Comparison of ENCODE assay signal across 8 cellular contexts in the genomic region with DNA sequence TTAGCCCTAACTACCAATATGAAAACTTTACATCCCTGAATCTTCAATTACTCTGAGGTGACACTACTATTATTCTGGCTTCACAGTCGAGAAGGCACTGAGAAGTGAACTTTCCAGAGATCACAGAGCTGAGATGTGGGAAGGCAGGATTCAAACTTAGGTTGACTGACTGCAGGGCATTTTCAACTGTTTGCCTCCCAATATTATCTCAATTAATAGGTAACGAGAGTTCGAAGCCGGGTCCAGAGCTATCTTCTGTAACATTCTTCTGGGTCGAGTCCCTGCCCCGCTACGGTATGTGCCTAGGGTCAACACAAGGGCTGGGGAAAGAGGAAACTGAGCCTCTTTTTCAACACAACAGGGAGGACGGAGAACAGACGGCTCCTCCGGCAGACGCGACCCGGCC. TPM values are rescaled to one million over a fixed set of nuclear protein-coding genes. Genes with fewer than 3 reads are reported as not detected.
DNase-seq lines count a peak whose midpoint lies in the region; TF ChIP-seq lines count a peak whose summit lies in the region.

No MANE protein-coding gene starts in this region.

- H3K9ac ChIP-seq in GM23248: peak overlapping the region; percentile 94

- intact Hi-C loops in A673 (cut with micrococcal nuclease; ENCODE audit: unreplicated experiment) (no loop called here), lower leg skin (cut with DNase I; ENCODE audit: low total_unique reads) (no loop called here), uterus (cut with DNase I; ENCODE audit: low total_unique reads) (no loop called here)

- POLR2A ChIA-PET in A673 (lab: Charles Lee; ENCODE audit: low non-redundant PET): no interaction called here

- H3K4me3 ChIP-seq in A673 (ENCODE audit: low read depth, low read length, poor library complexity, severe bottlenecking) (peak overlapping the region; percentile 65), GM23248 (peak overlapping the region; percentile 87), lower leg skin (ENCODE audit: low read depth, poor library complexity, severe bottlenecking) (peak overlapping the region; percentile 82), uterus (peak overlapping the region; percentile 91 to 95)

- TF ChIP-seq POLR2A in lower leg skin (IDR thresholded peaks at IDR 0.05): no peak
- no peak for TF ChIP-seq POLR2A in uterus (IDR thresholded peaks at IDR 0.05)

- in situ Hi-C loops in GM23248 (cut with MboI): no loop called here

- CTCF ChIA-PET in A673 (lab: Charles Lee): interaction anchor here (0.6 kb wide), 1 partner anchor 205 kb away, joined by 3 read pairs; no protein-coding TSS in a partner anchor

- TF ChIP-seq CTCF in A673 (conservative IDR thresholded peaks at IDR 0.05; ENCODE audit: low read depth, low read length) (no peak), lower leg skin (IDR thresholded peaks at IDR 0.05) (no peak), uterus (IDR thresholded peaks at IDR 0.05) (no peak)

- WGBS in GM23248 (ENCODE audit: low coverage in 1 of 2, low lambda C conversion rate in 2 of 2, missing lambda C conversion rate in 2 of 2), 2 experiments: 1 to 2% methylated on average over 13 of the region's 13 CpGs
- WGBS in adipose tissue, 3 donors: 0% methylated on average over 13 of the region's 13 CpGs
- 0 to 1% methylated on average over 13 of the region's 13 CpGs for WGBS in lower leg skin, 2 donors

- H3K36me3 ChIP-seq in A673 (ENCODE audit: insufficient read depth, low read length, poor library complexity, severe bottlenecking): no peaks in the 10 kb centered on the region
- H3K36me3 ChIP-seq in GM23248 (ENCODE audit: low read depth): no peaks in the 10 kb centered on the region
- no peaks in the 10 kb centered on the region for H3K36me3 ChIP-seq in uterus

- no peaks in the 10 kb centered on the region for H3K27me3 ChIP-seq in A673 (replicated peaks; ENCODE audit: insufficient read depth, low read depth, low read length, poor library complexity)
- no peaks in the 10 kb centered on the region for H3K27me3 ChIP-seq in GM23248 (replicated peaks; ENCODE audit: insufficient read depth)
- no peaks in the 10 kb centered on the region for H3K27me3 ChIP-seq in uterus

- peak overlapping the region; percentile 92 for H2AFZ ChIP-seq in GM23248

- no peaks in the 10 kb centered on the region for H3K9me2 ChIP-seq in GM23248 (ENCODE audit: insufficient read depth)

- BruUV-seq in A673 (replicated peaks; lab: Mats Ljungman, UMichigan): no TSS peak

- H4K20me1 ChIP-seq in GM23248 (ENCODE audit: insufficient read depth): no peaks in the 10 kb centered on the region

- H3K9me3 ChIP-seq in A673 (ENCODE audit: low read depth, low read length, poor library complexity, severe bottlenecking): no peaks in the 10 kb centered on the region
- no peaks in the 10 kb centered on the region for H3K9me3 ChIP-seq in GM23248 (ENCODE audit: low read depth)
- H3K9me3 ChIP-seq in uterus: no peaks in the 10 kb centered on the region

- H3K79me2 ChIP-seq in GM23248 (ENCODE audit: insufficient read depth): peaks cover 52% of the 10 kb centered on the region

- H3F3A ChIP-seq in GM23248 (ENCODE audit: insufficient read depth): peaks cover 4% of the 10 kb centered on the region; the same call in 1 of the 2 replicates

- H3K27ac ChIP-seq in A673 (ENCODE audit: low read depth, low read length, poor library complexity, severe bottlenecking) (peak overlapping the region; percentile 99), GM23248 (peak overlapping the region; percentile 94), adipose tissue (ENCODE audit: low read depth, low read length) (peak overlapping the region; percentile 100), uterus (peak overlapping the region; percentile 98)

- H3K4me2 ChIP-seq in GM23248 (ENCODE audit: unreplicated experiment): peak overlapping the region; percentile 79

- peaks cover 11% of the 10 kb centered on the region for H3K4me1 ChIP-seq in A673 (ENCODE audit: insufficient read depth, low read length, poor library complexity, severe bottlenecking)
- H3K4me1 ChIP-seq in GM23248 (ENCODE audit: insufficient read depth): peaks cover 17% of the 10 kb centered on the region
- H3K4me1 ChIP-seq in uterus: peaks cover 0 to 3% of the 10 kb centered on the region in 2 donors

- DNase-seq in A673 (ENCODE audit: low spot score) (no peak), GM23248 (no peak), lower leg skin (ENCODE audit: low spot score in 2 of 2) (no peak), uterus (no peak), NCI-H526 (lab: John Stamatoyannopoulos, UW) (no peak), dedifferentiated amniotic fluid mesenchymal stem cell (ENCODE audit: extremely low spot score) (no peak), NCI-H82 (lab: John Stamatoyannopoulos, UW) (no peak)

RNA-seq across cellular contexts. Expression of gene CHMP3, which starts 0.8 kb away (rescaled TPM):
- total RNA-seq in A673 (2021) (87.5 and 89.0 TPM in 2 replicates), lower leg skin (100 to 1,000 TPM in 2 of 4 donors, 10 to 100 TPM in 2; 88.2 to 110 (median 97.7) TPM), uterus (100 to 1,000 TPM in 1 of 4 donors, 10 to 100 TPM in 3; 62.4 to 143 (median 94.4) TPM)
- total RNA-seq in GM23248 (2014; rRNA removed; shearing (Covaris generic)): 71.5 and 81.2 TPM in 2 replicates
- polyA plus RNA-seq in GM23248 (2016; fragmentation: Nextera tagmentation; extraction: Ambion mirVana) (74.5 and 90.1 TPM in 2 replicates), adipose tissue (100 to 1,000 TPM in 1 of 3 donors, 10 to 100 TPM in 2; 80.1 to 108 (median 98.6) TPM)
